Comparison of ENCODE assay signal across 16 cellular contexts in genomic region chr4:26032142-26032541, GRCh38.
DNase-seq lines count a peak whose midpoint lies in the region; ATAC-seq and TF ChIP-seq lines count a peak whose summit lies in the region.
"Had no signal": no experiment of that assay in that cellular context is flagged by ENCODE, and none has a peak within 500 bp of the region (broad histone marks: within the 10 kb centered on the region; RNA-seq: fewer than 3 reads in every experiment).

No MANE protein-coding gene starts in this region.

- no peaks in the 10 kb centered on the region for H3F3A ChIP-seq in smooth muscle cell (ENCODE audit: low read depth)

- H2AFZ ChIP-seq in smooth muscle cell (ENCODE audit: low read depth): no peak overlapping the region

- peaks cover 10% of the 10 kb centered on the region for H3K27me3 ChIP-seq in smooth muscle cell (ENCODE audit: low read depth)
- H3K27me3 ChIP-seq: SJCRH30 had no signal

- no peaks in the 10 kb centered on the region for H3K9me3 ChIP-seq in smooth muscle cell (replicated peaks; ENCODE audit: low read depth)
- H3K9me3 ChIP-seq: SJCRH30 had no signal

- DNase-seq in HCEC 1CT: peak; percentile 60
- peak; percentile 64 for DNase-seq in amniotic epithelial cell (ENCODE audit: low read depth)
- DNase-seq in hepatic stellate cell (ENCODE audit: low spot score): peak; percentile 49
- no peak for DNase-seq in smooth muscle cell (lab: John Stamatoyannopoulos, UW; ENCODE audit: unreplicated experiment)
- DNase-seq in NCI-H2227 treated with DMSO at 0.1 percent for 48 hours (lab: John Stamatoyannopoulos, UW): no peak
- no peak for DNase-seq in middle frontal gyrus (ENCODE audit: extremely low spot score, low spot score)
- no peak for DNase-seq in HEK293T (ENCODE audit: extremely low spot score)
- DNase-seq: activated CD4-positive, alpha-beta T cell treated with anti-CD3 and anti-CD28 coated beads for 1 hour; activated T-cell treated with anti-CD3 and anti-CD28 coated beads, Interleukin-2, amount 50 U/mL, for 72 hours; CD4-positive, alpha-beta memory T cell; left cardiac atrium; NCI-H1048; SJCRH30; stimulated activated naive CD4-positive, alpha-beta T cell treated with Interleukin-2 at 50 U/mL for 16 hours had no signal

- no peak for TF ChIP-seq CTCF in smooth muscle cell (IDR thresholded peaks at IDR 0.05; ENCODE audit: borderline replicate concordance, insufficient read depth, poor library complexity, severe bottlenecking)

- H3K36me3 ChIP-seq in smooth muscle cell (ENCODE audit: low read depth): no peaks in the 10 kb centered on the region
- H3K36me3 ChIP-seq: cardiac muscle cell, SJCRH30 had no signal

- H3K4me3 ChIP-seq in smooth muscle cell: no peak overlapping the region
- H3K4me3 ChIP-seq: cardiac muscle cell, SJCRH30 had no signal

- no peak overlapping the region for H3K9ac ChIP-seq in smooth muscle cell (ENCODE audit: low read depth)

- no peak for ATAC-seq in HG03565 (IDR thresholded peaks at IDR 0.05; ENCODE audit: unreplicated experiment)
- ATAC-seq: activated T-cell treated with anti-CD3 and anti-CD28 coated beads, Interleukin-2, amount 50 U/mL, for 72 hours had no signal

- 72% methylated on average over 6 of the region's 6 CpGs for WGBS in smooth muscle cell (ENCODE audit: low lambda C conversion rate)

- H3K27ac ChIP-seq in smooth muscle cell (ENCODE audit: low read depth): peak overlapping the region; percentile 1
- H3K27ac ChIP-seq: cardiac muscle cell, SJCRH30 had no signal

- no peaks in the 10 kb centered on the region for H4K20me1 ChIP-seq in smooth muscle cell (ENCODE audit: low read depth)

- POLR2A ChIA-PET in HEK293T (lab: Yijun Ruan, JAX): no interaction called here

- H3K79me2 ChIP-seq in smooth muscle cell (ENCODE audit: low read depth): no peaks in the 10 kb centered on the region

- CTCF ChIA-PET in HEK293T (lab: Yijun Ruan, JAX): no interaction called here

- H3K4me2 ChIP-seq in smooth muscle cell: peak overlapping the region; percentile 34

- H3K4me1 ChIP-seq in smooth muscle cell (ENCODE audit: low read depth): peaks cover 7% of the 10 kb centered on the region
- H3K4me1 ChIP-seq: SJCRH30 had no signal

TF ChIP-seq in HEK293T, 16 proteins besides CTCF, POLR2A, EP300 and RAD21:
- TF ChIP-seq FOXA1 (IDR thresholded peaks at IDR 0.05): no peak
- TF ChIP-seq CTBP1 (IDR thresholded peaks at IDR 0.05; ENCODE audit: borderline replicate concordance): no peak
- no peak for TF ChIP-seq PKNOX1 (IDR thresholded peaks at IDR 0.05)
- no peak for TF ChIP-seq BHLHE40 (IDR thresholded peaks at IDR 0.05; ENCODE audit: borderline replicate concordance)
- TF ChIP-seq L3MBTL2 (conservative IDR thresholded peaks at IDR 0.05): no peak
- no peak for TF ChIP-seq ARNT (IDR thresholded peaks at IDR 0.05)
- no peak for TF ChIP-seq HDGF (IDR thresholded peaks at IDR 0.05; ENCODE audit: borderline replicate concordance)

Comparison
In these comparisons a context has a peak if more than half of its experiments do, and no peak if none do; other contexts are left out.
1. DNase-seq: peak in HCEC 1CT (single experiment), amniotic epithelial cell (single experiment) and hepatic stellate cell (single experiment); none in smooth muscle cell (single experiment), NCI-H2227 treated with DMSO at 0.1 percent for 48 hours (single experiment), middle frontal gyrus (single experiment) and HEK293T (single experiment).